8 cellular contexts compared by ENCODE assay signal in the genomic region with DNA sequence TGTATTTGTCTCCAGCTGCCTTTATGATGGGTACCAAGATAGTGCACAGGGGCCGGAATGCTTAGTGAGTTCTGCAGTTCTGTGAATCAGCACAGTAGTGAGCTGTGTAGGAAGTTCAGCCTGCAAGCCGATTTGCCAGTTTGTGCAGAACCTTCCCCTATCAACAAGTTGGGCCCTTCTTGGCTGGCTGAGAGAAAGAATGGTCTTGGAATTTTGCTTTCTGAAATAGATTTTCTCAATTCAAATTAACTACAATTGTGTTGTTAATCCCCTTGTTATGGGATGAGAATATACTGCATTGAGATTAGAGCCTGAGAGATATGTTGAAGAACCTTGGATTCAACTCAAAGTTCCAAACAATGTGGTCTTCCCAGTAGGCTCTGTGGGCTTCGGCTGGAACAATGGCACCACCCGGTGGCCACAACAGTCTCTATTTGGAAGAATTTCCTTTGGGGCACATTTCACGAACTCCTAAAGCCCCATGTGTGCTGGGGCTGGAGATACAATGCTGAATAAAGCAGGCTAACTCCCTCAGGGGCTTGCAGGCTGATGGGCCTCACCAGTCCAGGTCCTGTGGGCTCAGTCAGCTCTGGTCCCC. TPM values are rescaled to one million over a fixed set of nuclear protein-coding genes. Genes with fewer than 3 reads are reported as not detected.
A peak's percentile ranks its signal among the peaks of the same experiment; 100 is the strongest.
DNase-seq lines count a peak whose midpoint lies in the region; TF ChIP-seq lines count a peak whose summit lies in the region.

No MANE protein-coding gene starts in this region.

- CTCF ChIA-PET in CD8-positive, alpha-beta memory T cell (lab: Charles Lee) = no interaction called here

- no peak overlapping the region for H3K27ac Mint-ChIP-seq in osteocyte (ENCODE audit: unreplicated experiment)
- no peak overlapping the region for H3K27ac Mint-ChIP-seq in CD8-positive, alpha-beta memory T cell

- no peak overlapping the region for H3K4me3 ChIP-seq in CD8-positive, alpha-beta memory T cell (ENCODE audit: low read length)

- H3K4me3 Mint-ChIP-seq in osteocyte (ENCODE audit: unreplicated experiment) = no peak overlapping the region
- H3K4me3 Mint-ChIP-seq in CD8-positive, alpha-beta memory T cell = no peak overlapping the region

- peaks cover 9% of the 10 kb centered on the region for H3K4me1 Mint-ChIP-seq in osteocyte (ENCODE audit: unreplicated experiment)
- no peaks in the 10 kb centered on the region for H3K4me1 Mint-ChIP-seq in CD8-positive, alpha-beta memory T cell

- H3K9me3 ChIP-seq in CD8-positive, alpha-beta memory T cell (ENCODE audit: low read length) = no peaks in the 10 kb centered on the region

- DNase-seq in NCI-H1436 (lab: John Stamatoyannopoulos, UW) = peak; percentile 37
- DNase-seq in NCI-H1436 treated with DMSO at 0.1 percent for 48 hours (lab: John Stamatoyannopoulos, UW) = no peak
- DNase-seq in Kasumi-1 (lab: John Stamatoyannopoulos, UW) = peak; percentile 30 to 49
- DNase-seq in SHP77 (lab: John Stamatoyannopoulos, UW) = peak; percentile 9 to 21
- DNase-seq in fibroblast of the conjunctiva (ENCODE audit: low read depth) = peak; percentile 42
- no peak for DNase-seq in osteocyte (ENCODE audit: extremely low spot score, unreplicated experiment)
- DNase-seq in CD8-positive, alpha-beta memory T cell = no peak
- no peak for DNase-seq in HCEC 1CT

- H3K27me3 ChIP-seq in CD8-positive, alpha-beta memory T cell (ENCODE audit: insufficient read depth, low read length, poor library complexity, severe bottlenecking) = no peaks in the 10 kb centered on the region

- no peaks in the 10 kb centered on the region for H3K4me1 ChIP-seq in CD8-positive, alpha-beta memory T cell (ENCODE audit: insufficient read depth, low read length)

- POLR2A ChIA-PET in CD8-positive, alpha-beta memory T cell (lab: Charles Lee) = no interaction called here

- TF ChIP-seq CTCF in osteocyte (IDR thresholded peaks at IDR 0.05) = peak; percentile 85

- H3K9me3 Mint-ChIP-seq in osteocyte (ENCODE audit: unreplicated experiment) = no peaks in the 10 kb centered on the region
- peaks cover 0 to 5% (median 0%) of the 10 kb centered on the region in 5 donors for H3K9me3 Mint-ChIP-seq in CD8-positive, alpha-beta memory T cell

- peaks cover 6% of the 10 kb centered on the region for H3K27me3 Mint-ChIP-seq in osteocyte (ENCODE audit: unreplicated experiment)
- peaks cover 8 to 10% of the 10 kb centered on the region in 2 donors for H3K27me3 Mint-ChIP-seq in CD8-positive, alpha-beta memory T cell

- no peak overlapping the region for H3K27ac ChIP-seq in CD8-positive, alpha-beta memory T cell (ENCODE audit: low read depth, low read length)

- peaks cover 2% of the 10 kb centered on the region for H3K36me3 Mint-ChIP-seq in osteocyte (ENCODE audit: unreplicated experiment)
- H3K36me3 Mint-ChIP-seq in CD8-positive, alpha-beta memory T cell = no peaks in the 10 kb centered on the region

- no peaks in the 10 kb centered on the region for H3K36me3 ChIP-seq in CD8-positive, alpha-beta memory T cell (ENCODE audit: insufficient read depth, low read length)

RNA-seq across cellular contexts. Expression of a gene that starts 59.1 kb away (rescaled TPM):
- not detected in 2 replicates for total RNA-seq in osteocyte
- not detected for total RNA-seq in CD8-positive, alpha-beta memory T cell
- polyA plus RNA-seq in CD8-positive, alpha-beta memory T cell = not detected

Comparison
In these comparisons a context has a peak if more than half of its experiments do, and no peak if none do; other contexts are left out.
1. DNase-seq: peak in NCI-H1436 (single experiment), Kasumi-1 (2 of 2), SHP77 (2 of 2) and fibroblast of the conjunctiva (single experiment); none in NCI-H1436 treated with DMSO at 0.1 percent for 48 hours (single experiment), osteocyte (single experiment), CD8-positive, alpha-beta memory T cell (0 of 5) and HCEC 1CT (single experiment).